Comparison of ENCODE assay signal across 21 cellular contexts in the genomic region with DNA sequence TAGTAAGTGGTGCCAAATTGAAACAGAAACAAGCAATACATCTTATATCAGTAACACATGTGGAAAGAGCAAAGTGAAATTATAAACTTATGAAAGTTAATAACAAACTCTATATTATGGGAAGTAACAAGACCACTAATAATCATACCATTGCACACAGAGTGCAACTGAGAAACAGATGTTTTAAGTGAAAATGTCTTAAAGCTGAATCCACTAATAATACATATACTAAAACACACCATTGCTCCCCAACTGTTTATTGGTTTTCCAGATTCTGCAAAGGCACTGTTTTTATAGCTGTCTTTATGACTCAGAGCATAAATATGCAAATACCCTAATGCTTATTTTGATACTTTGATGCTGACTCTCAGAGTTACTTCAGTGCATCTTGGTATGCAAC.
DNase-seq lines count a peak whose midpoint lies in the region; ATAC-seq and TF ChIP-seq lines count a peak whose summit lies in the region.
"Had no signal": no experiment of that assay in that cellular context is flagged by ENCODE, and none has a peak within 500 bp of the region (broad histone marks: within the 10 kb centered on the region; RNA-seq: fewer than 3 reads in every experiment).

No MANE protein-coding gene starts in this region.

- no peak overlapping the region for H3K4me3 Mint-ChIP-seq in osteocyte (ENCODE audit: unreplicated experiment)
- H3K4me3 Mint-ChIP-seq: activated naive CD8-positive, alpha-beta T cell; CD4-positive, alpha-beta memory T cell; nephron; T-helper 1 cell treated with Interleukin-12 subunit alpha and Interleukin-12 subunit beta and Interleukin-4 antibody, amounts not matched to agents 30 μg/mL and 1 μg/mL, for 36 hours; type B pancreatic cell had no signal

- peak overlapping the region; percentile 34 for H3K27ac Mint-ChIP-seq in osteocyte (ENCODE audit: unreplicated experiment)
- H3K27ac Mint-ChIP-seq: activated naive CD8-positive, alpha-beta T cell; CD4-positive, alpha-beta memory T cell; nephron; T-helper 1 cell treated with Interleukin-12 subunit alpha and Interleukin-12 subunit beta and Interleukin-4 antibody, amounts not matched to agents 30 μg/mL and 1 μg/mL, for 36 hours; type B pancreatic cell had no signal

- no peaks in the 10 kb centered on the region for H3K9me3 Mint-ChIP-seq in osteocyte (ENCODE audit: unreplicated experiment)
- H3K9me3 Mint-ChIP-seq: T-helper 1 cell treated with Interleukin-12 subunit alpha and Interleukin-12 subunit beta and Interleukin-4 antibody, amounts not matched to agents 30 μg/mL and 1 μg/mL, for 36 hours; type B pancreatic cell had no signal

- TF ChIP-seq CTCF in osteocyte (IDR thresholded peaks at IDR 0.05) = no peak

- peaks cover 21% of the 10 kb centered on the region for H3K4me1 Mint-ChIP-seq in osteocyte (ENCODE audit: unreplicated experiment)
- H3K4me1 Mint-ChIP-seq: CD4-positive, alpha-beta memory T cell had no signal

- H3K27me3 Mint-ChIP-seq in osteocyte (ENCODE audit: unreplicated experiment) = no peaks in the 10 kb centered on the region
- H3K27me3 Mint-ChIP-seq: activated naive CD8-positive, alpha-beta T cell; CD4-positive, alpha-beta memory T cell; type B pancreatic cell had no signal

- peak; percentile 31 for DNase-seq in GM03348 (ENCODE audit: low spot score)
- peak; percentile 39 for DNase-seq in dedifferentiated amniotic fluid mesenchymal stem cell (ENCODE audit: extremely low spot score)
- DNase-seq in osteocyte (ENCODE audit: extremely low spot score, unreplicated experiment) = no peak
- no peak for DNase-seq in NCI-H524 treated with DMSO at 0.1 percent for 48 hours (lab: John Stamatoyannopoulos, UW)
- DNase-seq: activated CD4-positive, alpha-beta T cell treated with anti-CD3 and anti-CD28 coated beads for 1 hour; CD4-positive, alpha-beta memory T cell; KG1; left ventricle myocardium superior; NCI-H1436 treated with DMSO at 0.1 percent for 48 hours; NCI-H446; OCI-M1; right cardiac atrium; stimulated activated CD4-positive, alpha-beta T cell treated with anti-CD3 and anti-CD28 coated beads, Interleukin-4, amount 100 ng/mL, for 24 hours had no signal

- H3K36me3 Mint-ChIP-seq in osteocyte (ENCODE audit: unreplicated experiment) = no peaks in the 10 kb centered on the region
- H3K36me3 Mint-ChIP-seq: activated naive CD8-positive, alpha-beta T cell; CD4-positive, alpha-beta memory T cell; type B pancreatic cell had no signal

- peak; percentile 64 for ATAC-seq in HG03354 (IDR thresholded peaks at IDR 0.05; ENCODE audit: poor library complexity, severe bottlenecking, unreplicated experiment)
- ATAC-seq in GM18858 (IDR thresholded peaks at IDR 0.05; ENCODE audit: unreplicated experiment) = no peak
- no peak for ATAC-seq in HG03045 (IDR thresholded peaks at IDR 0.05; ENCODE audit: unreplicated experiment)
- no peak for ATAC-seq in GM21381 (IDR thresholded peaks at IDR 0.05; ENCODE audit: unreplicated experiment)
- ATAC-seq: left ventricle myocardium superior, right cardiac atrium had no signal

Comparison
In these comparisons a context has a peak if more than half of its experiments do, and no peak if none do; other contexts are left out.
1. DNase-seq: peak in GM03348 (single experiment) and dedifferentiated amniotic fluid mesenchymal stem cell (single experiment); none in osteocyte (single experiment) and NCI-H524 treated with DMSO at 0.1 percent for 48 hours (single experiment).